ENCODE assay signal across 19 cellular contexts in the genomic region with DNA sequence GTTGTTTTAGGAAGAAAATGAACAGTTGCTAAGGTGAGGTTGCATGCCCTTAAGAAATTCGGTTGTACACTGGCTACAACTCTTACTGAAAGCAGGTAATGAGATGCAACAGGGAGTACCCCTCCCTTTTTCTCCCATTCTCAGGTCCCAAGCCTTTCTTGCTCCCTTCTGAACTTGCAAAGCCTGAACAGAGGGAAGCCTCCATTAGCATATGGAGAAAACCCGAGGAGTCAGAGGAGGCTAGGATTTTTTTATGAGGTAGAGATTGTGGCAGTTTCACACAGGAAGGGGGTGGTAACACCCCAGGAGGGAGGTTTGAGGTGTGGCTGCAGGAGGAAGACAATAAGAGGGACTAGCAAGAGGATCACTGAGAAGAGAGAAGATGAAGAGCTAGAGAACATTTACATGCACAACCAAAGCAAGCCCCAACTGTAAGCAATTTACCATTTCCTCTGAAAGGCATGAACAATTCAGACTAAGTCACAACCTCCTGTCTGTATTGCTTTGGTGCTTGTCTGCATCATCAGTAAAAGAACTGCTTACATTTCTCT.
DNase-seq lines count a peak whose midpoint lies in the region; ATAC-seq and TF ChIP-seq lines count a peak whose summit lies in the region.
"Had no signal": no experiment of that assay in that cellular context is flagged by ENCODE, and none has a peak within 500 bp of the region (broad histone marks: within the 10 kb centered on the region; RNA-seq: fewer than 3 reads in every experiment).

No MANE protein-coding gene starts in this region.

- H3K27ac Mint-ChIP-seq in activated naive CD4-positive, alpha-beta T cell treated with anti-CD3 and anti-CD28 coated beads, Interleukin-2, amount 10 ng/mL, durations not matched to agents 7 days and 5 days = peak overlapping the region; percentile 97
- no peak overlapping the region for H3K27ac Mint-ChIP-seq in activated T-helper 17 cell treated with anti-CD3 and anti-CD28 coated beads, Interleukin-2, amount 50 U/mL, for 72 hours
- H3K27ac Mint-ChIP-seq in natural killer cell = peak overlapping the region in 1 of 2 donors; percentile 12
- H3K27ac Mint-ChIP-seq: CD14-positive monocyte had no signal

- H3K4me1 Mint-ChIP-seq in activated naive CD4-positive, alpha-beta T cell treated with anti-CD3 and anti-CD28 coated beads, Interleukin-2, amount 10 ng/mL, durations not matched to agents 7 days and 5 days = peaks cover 77% of the 10 kb centered on the region
- H3K4me1 Mint-ChIP-seq in activated T-helper 17 cell treated with anti-CD3 and anti-CD28 coated beads, Interleukin-2, amount 50 U/mL, for 72 hours = peaks cover 22% of the 10 kb centered on the region
- peaks cover 51 to 64% of the 10 kb centered on the region in 2 donors for H3K4me1 Mint-ChIP-seq in natural killer cell
- H3K4me1 Mint-ChIP-seq: CD14-positive monocyte had no signal

- H3K9me3 ChIP-seq in KOPT-K1 (ENCODE audit: insufficient read depth, low read length, poor library complexity, severe bottlenecking) = peaks cover 3% of the 10 kb centered on the region
- H3K9me3 ChIP-seq: body of pancreas, esophagus muscularis mucosa, SK-N-SH had no signal

- peak; percentile 73 for DNase-seq in activated naive CD4-positive, alpha-beta T cell treated with anti-CD3 and anti-CD28 coated beads, Interleukin-2, amount 10 ng/mL, durations not matched to agents 7 days and 5 days
- no peak for DNase-seq in activated naive CD4-positive, alpha-beta T cell treated with anti-CD3 and anti-CD28 coated beads, Interleukin-2, amount 50 U/mL, for 16 hours
- DNase-seq in natural killer cell = no peak
- DNase-seq in omental fat pad (ENCODE audit: low spot score) = no peak
- DNase-seq: body of pancreas; DMS 273 treated with DMSO at 0.1 percent for 48 hours; effector memory CD4-positive, alpha-beta T cell; mammary epithelial cell; NCI-H187; SK-N-SH; stimulated activated CD4-positive, alpha-beta T cell treated with anti-CD3 and anti-CD28 coated beads, Interleukin-2, amount 100 ng/mL, for 48 hours had no signal

- H3K27me3 Mint-ChIP-seq in activated naive CD4-positive, alpha-beta T cell treated with anti-CD3 and anti-CD28 coated beads, Interleukin-2, amount 10 ng/mL, durations not matched to agents 7 days and 5 days = peaks cover 16% of the 10 kb centered on the region
- H3K27me3 Mint-ChIP-seq in activated T-helper 17 cell treated with anti-CD3 and anti-CD28 coated beads, Interleukin-2, amount 50 U/mL, for 72 hours = peaks cover 3% of the 10 kb centered on the region
- H3K27me3 Mint-ChIP-seq in natural killer cell (ENCODE audit: low read depth in 2 of 2) = peaks cover 9 to 35% of the 10 kb centered on the region in 2 donors

- CTCF ChIA-PET in activated naive CD4-positive, alpha-beta T cell treated with anti-CD3 and anti-CD28 coated beads, Interleukin-2, amount 10 ng/mL, durations not matched to agents 7 days and 5 days (lab: Charles Lee) = interaction anchor here (1.0 to 1.5 kb wide), 4 partner anchors 96 to 284 kb away, joined by 3 to 5 read pairs (median 4); no protein-coding TSS in a partner anchor

- peak; percentile 54 for ATAC-seq in activated T-helper 17 cell treated with anti-CD3 and anti-CD28 coated beads, Interleukin-2, amount 50 U/mL, for 72 hours (replicated peaks)
- ATAC-seq in natural killer cell (peak; percentile 57 to 63 (median 59)), GM21390 (IDR thresholded peaks at IDR 0.05; ENCODE audit: unreplicated experiment) (no peak), omental fat pad (ENCODE audit: low FRiP score) (no peak), GM21786 (IDR thresholded peaks at IDR 0.05; ENCODE audit: unreplicated experiment) (no peak)
- ATAC-seq: body of pancreas, gastroesophageal sphincter had no signal

- intact Hi-C loops in natural killer cell (cut with micrococcal nuclease) = loop anchor here (10.0 kb wide), 1 partner anchor 118 kb away; no protein-coding TSS in a partner anchor

- peaks cover 59% of the 10 kb centered on the region for H3K36me3 Mint-ChIP-seq in activated naive CD4-positive, alpha-beta T cell treated with anti-CD3 and anti-CD28 coated beads, Interleukin-2, amount 10 ng/mL, durations not matched to agents 7 days and 5 days
- no peaks in the 10 kb centered on the region for H3K36me3 Mint-ChIP-seq in activated T-helper 17 cell treated with anti-CD3 and anti-CD28 coated beads, Interleukin-2, amount 50 U/mL, for 72 hours (ENCODE audit: low read depth)
- peaks cover 9% of the 10 kb centered on the region for H3K36me3 Mint-ChIP-seq in natural killer cell
- H3K36me3 Mint-ChIP-seq: CD14-positive monocyte had no signal

- peak overlapping the region; percentile 84 for H3K27ac ChIP-seq in KOPT-K1 (ENCODE audit: low read depth, low read length, poor library complexity, severe bottlenecking)
- H3K27ac ChIP-seq: body of pancreas, esophagus muscularis mucosa, gastroesophageal sphincter, RWPE1 had no signal

- H3K36me3 ChIP-seq in KOPT-K1 (ENCODE audit: insufficient read depth, low read length) = no peaks in the 10 kb centered on the region
- H3K36me3 ChIP-seq: esophagus muscularis mucosa, gastroesophageal sphincter had no signal

- peak overlapping the region; percentile 44 for H3K4me3 Mint-ChIP-seq in activated naive CD4-positive, alpha-beta T cell treated with anti-CD3 and anti-CD28 coated beads, Interleukin-2, amount 10 ng/mL, durations not matched to agents 7 days and 5 days
- peak overlapping the region; percentile 28 for H3K4me3 Mint-ChIP-seq in activated T-helper 17 cell treated with anti-CD3 and anti-CD28 coated beads, Interleukin-2, amount 50 U/mL, for 72 hours
- peak overlapping the region; percentile 66 for H3K4me3 Mint-ChIP-seq in natural killer cell
- H3K4me3 Mint-ChIP-seq: CD14-positive monocyte had no signal

- TF ChIP-seq CTCF in natural killer cell (IDR thresholded peaks at IDR 0.05) (no peak), omental fat pad (IDR thresholded peaks at IDR 0.05) (no peak)

- H3K9me3 Mint-ChIP-seq in activated naive CD4-positive, alpha-beta T cell treated with anti-CD3 and anti-CD28 coated beads, Interleukin-2, amount 10 ng/mL, durations not matched to agents 7 days and 5 days = peaks cover 49% of the 10 kb centered on the region
- H3K9me3 Mint-ChIP-seq in activated T-helper 17 cell treated with anti-CD3 and anti-CD28 coated beads, Interleukin-2, amount 50 U/mL, for 72 hours = peaks cover 3% of the 10 kb centered on the region
- H3K9me3 Mint-ChIP-seq in natural killer cell = peaks cover 0 to 5% of the 10 kb centered on the region in 2 donors

Comparison
In these comparisons a context has a peak if more than half of its experiments do, and no peak if none do; other contexts are left out.
1. ATAC-seq: peak in activated T-helper 17 cell treated with anti-CD3 and anti-CD28 coated beads, Interleukin-2, amount 50 U/mL, for 72 hours (single experiment) and natural killer cell (3 of 3); none in GM21390 (single experiment), omental fat pad (single experiment) and GM21786 (single experiment).
2. Peak in every context shown above with its lines, with median percentiles within 50 percentile points of each other: H3K4me3 Mint-ChIP-seq.